In the genomic region with DNA sequence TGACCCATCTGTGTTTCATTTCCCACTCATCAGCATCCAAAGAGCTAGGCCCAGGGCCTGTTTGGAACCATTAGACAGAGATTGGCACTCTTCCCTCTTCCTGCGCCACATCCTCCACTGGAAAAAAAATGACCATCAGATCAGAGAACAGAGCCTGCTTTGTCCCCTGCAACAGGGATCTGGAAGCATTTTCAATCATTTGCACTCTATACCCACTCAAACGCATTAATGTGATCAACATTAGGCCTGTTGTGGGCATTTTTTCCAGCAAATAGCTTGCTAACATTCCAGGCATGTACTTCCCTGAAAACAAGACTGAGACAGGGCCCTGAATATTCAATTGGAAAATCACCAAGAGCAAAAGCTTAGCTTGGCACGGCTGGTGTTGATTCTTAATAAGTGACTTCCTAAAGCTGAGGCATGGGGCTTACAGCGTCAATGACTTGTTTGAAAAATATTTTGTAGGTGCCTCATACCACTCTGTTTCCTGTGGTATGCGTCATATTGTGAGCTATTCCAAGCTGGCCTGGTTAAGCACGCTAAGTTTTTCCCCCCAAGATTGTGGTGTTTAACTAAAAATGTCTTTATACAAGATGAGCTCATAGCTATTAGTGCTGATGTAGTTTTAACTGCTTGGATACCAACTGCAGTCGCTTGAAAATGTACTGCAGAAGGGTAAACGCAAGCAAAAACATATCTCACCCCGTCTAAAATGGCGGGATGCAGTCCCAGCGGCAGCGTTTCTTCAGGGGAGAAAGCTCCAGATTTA, we compare ENCODE assay signal across 8 cellular contexts.
DNase-seq lines count a peak whose midpoint lies in the region; ATAC-seq and TF ChIP-seq lines count a peak whose summit lies in the region.

No MANE protein-coding gene starts in this region.

- DNase-seq in Ammon's horn (ENCODE audit: low spot score) (peak; percentile 94), SW480 (ENCODE audit: low spot score) (peak; percentile 68), foreskin melanocyte (peak; percentile 99), omental fat pad (ENCODE audit: low spot score) (no peak), NK-92 (lab: John Stamatoyannopoulos, UW; ENCODE audit: unreplicated experiment) (no peak)
- DNase-seq in activated CD4-positive, CD25-positive, alpha-beta regulatory T cell treated with anti-CD3 and anti-CD28 coated beads, Interleukin-2, amount 50 U/mL, for 72 hours: no peak

- peak; percentile 73 for ATAC-seq in omental fat pad (ENCODE audit: low FRiP score)
- no peak for ATAC-seq in GM19452 (IDR thresholded peaks at IDR 0.05; ENCODE audit: unreplicated experiment)
- no peak for ATAC-seq in GM21360 (IDR thresholded peaks at IDR 0.05; ENCODE audit: unreplicated experiment)

- no peak for TF ChIP-seq CTCF in omental fat pad (IDR thresholded peaks at IDR 0.05)

Comparison
In these comparisons a context has a peak if more than half of its experiments do, and no peak if none do; other contexts are left out.
1. DNase-seq: peak in Ammon's horn (single experiment), SW480 (single experiment) and foreskin melanocyte (single experiment); none in omental fat pad (single experiment), NK-92 (single experiment) and activated CD4-positive, CD25-positive, alpha-beta regulatory T cell treated with anti-CD3 and anti-CD28 coated beads, Interleukin-2, amount 50 U/mL, for 72 hours (single experiment).